1 cellular context compared by ENCODE assay signal in genomic region chr1:234972411-234973191, GRCh38.
TF ChIP-seq lines count a peak whose summit lies in the region.

No MANE protein-coding gene starts in this region.

TF ChIP-seq in K562, 482 proteins besides CTCF, POLR2A, EP300 and RAD21 (continued from another document and continues in another):
- TF ChIP-seq CREB3L1 (IDR thresholded peaks at IDR 0.05; ENCODE audit: borderline replicate concordance, low read depth) (no peak), SMAD3 (CRISPR knock-in tag; conservative IDR thresholded peaks at IDR 0.05) (no peak), CREB5 (CRISPR knock-in tag; IDR thresholded peaks at IDR 0.05) (no peak), ZSCAN32 (CRISPR knock-in tag; IDR thresholded peaks at IDR 0.05) (no peak), PTRF (tag; IDR thresholded peaks at IDR 0.05) (peak; percentile 50; the same call in 1 of the 2 replicates), RAD51 (IDR thresholded peaks at IDR 0.05; ENCODE audit: borderline replicate concordance, low read depth) (no peak), ZNF263 (CRISPR knock-in tag; IDR thresholded peaks at IDR 0.05; ENCODE audit: borderline replicate concordance) (no peak), TAF15 (IDR thresholded peaks at IDR 0.05; ENCODE audit: low read depth, low read length) (no peak), RBM15 (IDR thresholded peaks at IDR 0.05; ENCODE audit: insufficient read depth, low read length) (no peak), SMARCC2 (IDR thresholded peaks at IDR 0.05; ENCODE audit: low read depth) (no peak), ZNF449 (CRISPR knock-in tag; IDR thresholded peaks at IDR 0.05) (no peak), ESRRB (CRISPR knock-in tag; IDR thresholded peaks at IDR 0.05; ENCODE audit: borderline replicate concordance) (no peak), TEAD1 (CRISPR knock-in tag; IDR thresholded peaks at IDR 0.05) (no peak), ERF (CRISPR knock-in tag; IDR thresholded peaks at IDR 0.05) (no peak), POU5F1 (IDR thresholded peaks at IDR 0.05; ENCODE audit: borderline replicate concordance, low read depth, low read length, partially characterized antibody) (no peak), MAX (CRISPR knock-in tag; IDR thresholded peaks at IDR 0.05) (peak; percentile 85), YBX1 (IDR thresholded peaks at IDR 0.05) (no peak), ETV6 (IDR thresholded peaks at IDR 0.05; ENCODE audit: borderline replicate concordance in 1 of 2, low read depth in 2 of 2, low read length in 1 of 2) (no peak), ETV6 (CRISPR knock-in tag; IDR thresholded peaks at IDR 0.05; ENCODE audit: borderline replicate concordance) (no peak), ZNF175 (CRISPR knock-in tag; IDR thresholded peaks at IDR 0.05; ENCODE audit: low read depth) (no peak), DLX4 (CRISPR knock-in tag; IDR thresholded peaks at IDR 0.05) (no peak), MXI1 (IDR thresholded peaks at IDR 0.05; ENCODE audit: low read depth, low read length) (no peak), AFF4 (CRISPR knock-in tag; IDR thresholded peaks at IDR 0.05) (no peak), ZZZ3 (IDR thresholded peaks at IDR 0.05) (no peak), ZFP91 (CRISPR knock-in tag; IDR thresholded peaks at IDR 0.05) (no peak), TGIF2 (CRISPR knock-in tag; IDR thresholded peaks at IDR 0.05) (no peak), BRD9 (IDR thresholded peaks at IDR 0.05; ENCODE audit: low read depth, partially characterized antibody) (no peak), KDM1A (IDR thresholded peaks at IDR 0.05) (no peak), ZNF655 (CRISPR knock-in tag; IDR thresholded peaks at IDR 0.05) (no peak), FOXA1 (IDR thresholded peaks at IDR 0.05; ENCODE audit: borderline replicate concordance) (no peak), HNRNPH1 (optimal IDR thresholded peaks at IDR 0.05; ENCODE audit: low read depth, low read length) (no peak), KAT7 (CRISPR knock-in tag; IDR thresholded peaks at IDR 0.05; ENCODE audit: borderline replicate concordance) (no peak), NR2C2 (CRISPR knock-in tag; IDR thresholded peaks at IDR 0.05) (no peak), NR2C2 (tag; IDR thresholded peaks at IDR 0.05) (0 out of 2 replicates have a peak, but pooled peaks have one; percentile 30), ZNF316 (IDR thresholded peaks at IDR 0.05) (no peak), ZNF76 (CRISPR knock-in tag; IDR thresholded peaks at IDR 0.05; ENCODE audit: borderline replicate concordance) (no peak), ZBTB34 (CRISPR knock-in tag; IDR thresholded peaks at IDR 0.05) (no peak), USF2 (CRISPR knock-in tag; IDR thresholded peaks at IDR 0.05) (no peak; the same call in 1 of the 2 replicates), GATA2 (CRISPR knock-in tag; IDR thresholded peaks at IDR 0.05) (no peak), LEF1 (IDR thresholded peaks at IDR 0.05) (no peak), POLR2G (IDR thresholded peaks at IDR 0.05; ENCODE audit: low read depth, low read length) (no peak), HDAC1 (IDR thresholded peaks at IDR 0.05) (no peak), E2F6 (IDR thresholded peaks at IDR 0.05; ENCODE audit: borderline replicate concordance in 1 of 2, extremely low read depth in 1 of 2, insufficient read depth in 1 of 2, insufficient read length in 1 of 2, low read depth in 1 of 2, low read length in 1 of 2, poor library complexity in 1 of 2, severe bottlenecking in 1 of 2) (peak; percentile 61 to 74)
